Comparison of ENCODE assay signal across 39 cellular contexts in the genomic region with DNA sequence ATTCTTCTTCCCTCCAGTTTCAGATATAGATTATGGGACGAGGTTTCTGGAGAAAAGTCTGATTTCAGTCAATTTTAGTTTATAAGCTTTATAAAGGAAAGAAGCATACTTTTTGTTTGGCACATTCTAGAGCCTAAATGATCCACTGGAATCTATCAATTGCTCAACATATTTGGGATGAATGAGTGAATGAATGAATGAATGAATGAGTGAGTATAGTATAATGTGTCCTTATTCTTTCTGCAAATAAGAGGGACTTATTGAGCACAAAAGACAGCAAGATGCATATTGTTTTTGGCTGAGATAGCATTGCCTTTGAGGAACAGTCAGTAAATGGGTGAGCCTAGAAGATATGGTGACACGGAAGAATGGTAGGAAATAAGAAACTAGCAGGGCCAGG.
"Had no signal": no experiment of that assay in that cellular context is flagged by ENCODE, and none has a peak within 500 bp of the region (broad histone marks: within the 10 kb centered on the region; RNA-seq: fewer than 3 reads in every experiment).

No MANE protein-coding gene starts in this region.

- H3K36me3 Mint-ChIP-seq: activated naive CD4-positive, alpha-beta T cell treated with anti-CD3 and anti-CD28 coated beads, Interleukin-2, amount 10 ng/mL, durations not matched to agents 7 days and 5 days; activated naive CD4-positive, alpha-beta T cell treated with anti-CD3 and anti-CD28 coated beads, Interleukin-2, amount 50 U/mL, for 24 hours; activated naive CD4-positive, alpha-beta T cell treated with anti-CD3 and anti-CD28 coated beads, Interleukin-2, amount 50 U/mL, for 72 hours; activated naive CD8-positive, alpha-beta T cell; activated naive CD8-positive, alpha-beta T cell treated with anti-CD3 and anti-CD28 coated beads for 36 hours; activated naive CD8-positive, alpha-beta T cell treated with anti-CD3 and anti-CD28 coated beads, Interleukin-2, amount 10 ng/mL, durations not matched to agents 7 days and 5 days; brain had no signal

- H3K9me3 ChIP-seq: adrenal gland, ascending aorta, body of pancreas, breast epithelium had no signal

- H3K4me1 Mint-ChIP-seq: activated naive CD4-positive, alpha-beta T cell treated with anti-CD3 and anti-CD28 coated beads, Interleukin-2, amount 10 ng/mL, durations not matched to agents 7 days and 5 days; activated naive CD4-positive, alpha-beta T cell treated with anti-CD3 and anti-CD28 coated beads, Interleukin-2, amount 50 U/mL, for 24 hours; activated naive CD8-positive, alpha-beta T cell treated with anti-CD3 and anti-CD28 coated beads for 36 hours; activated naive CD8-positive, alpha-beta T cell treated with anti-CD3 and anti-CD28 coated beads, Interleukin-2, amount 10 ng/mL, durations not matched to agents 7 days and 5 days; activated naive CD8-positive, alpha-beta T cell treated with anti-CD3 and anti-CD28 coated beads, Interleukin-2, amount 50 U/mL, for 24 hours; activated T-helper 17 cell treated with anti-CD3 and anti-CD28 coated beads, Interleukin-2, amount 50 U/mL, for 72 hours; central memory CD8-positive, alpha-beta T cell had no signal

- H3K4me1 ChIP-seq: adrenal gland, ascending aorta, body of pancreas, breast epithelium had no signal

- H3K27ac ChIP-seq: adrenal gland, ascending aorta, body of pancreas, brain microvascular endothelial cell, breast epithelium, cardiac muscle cell had no signal

- H3K27me3 ChIP-seq: adrenal gland, ascending aorta, body of pancreas, brain microvascular endothelial cell, breast epithelium, cardiac muscle cell had no signal

- H3K27me3 Mint-ChIP-seq: activated naive CD4-positive, alpha-beta T cell treated with anti-CD3 and anti-CD28 coated beads, Interleukin-2, amount 10 ng/mL, durations not matched to agents 7 days and 5 days; activated naive CD4-positive, alpha-beta T cell treated with anti-CD3 and anti-CD28 coated beads, Interleukin-2, amount 50 U/mL, for 24 hours; activated naive CD8-positive, alpha-beta T cell treated with anti-CD3 and anti-CD28 coated beads for 36 hours; activated naive CD8-positive, alpha-beta T cell treated with anti-CD3 and anti-CD28 coated beads, Interleukin-2, amount 10 ng/mL, durations not matched to agents 7 days and 5 days; activated naive CD8-positive, alpha-beta T cell treated with anti-CD3 and anti-CD28 coated beads, Interleukin-2, amount 50 U/mL, for 24 hours; activated T-cell treated with anti-CD3 and anti-CD28 coated beads, Interleukin-2, amount 50 U/mL, for 24 hours; activated T-helper 17 cell treated with anti-CD3 and anti-CD28 coated beads, Interleukin-2, amount 50 U/mL, for 72 hours; central memory CD8-positive, alpha-beta T cell had no signal

- FAIRE-seq: astrocyte, bronchial epithelial cell had no signal

- H3K4me3 Mint-ChIP-seq: activated naive CD4-positive, alpha-beta T cell treated with anti-CD3 and anti-CD28 coated beads for 36 hours; activated naive CD4-positive, alpha-beta T cell treated with anti-CD3 and anti-CD28 coated beads, Interleukin-2, amount 10 ng/mL, durations not matched to agents 7 days and 5 days; activated naive CD4-positive, alpha-beta T cell treated with anti-CD3 and anti-CD28 coated beads, Interleukin-2, amount 50 U/mL, for 24 hours; activated naive CD8-positive, alpha-beta T cell; activated naive CD8-positive, alpha-beta T cell treated with anti-CD3 and anti-CD28 coated beads for 36 hours; activated naive CD8-positive, alpha-beta T cell treated with anti-CD3 and anti-CD28 coated beads, Interleukin-2, amount 10 ng/mL, durations not matched to agents 7 days and 5 days; activated naive CD8-positive, alpha-beta T cell treated with anti-CD3 and anti-CD28 coated beads, Interleukin-2, amount 50 U/mL, for 24 hours; activated T-cell treated with anti-CD3 and anti-CD28 coated beads, Interleukin-2, amount 50 U/mL, for 24 hours; activated T-cell treated with anti-CD3 and anti-CD28 coated beads, Interleukin-2, amount 50 U/mL, for 4 hours; activated T-cell treated with anti-CD3 and anti-CD28 coated beads, Interleukin-2, amount 50 U/mL, for 72 hours; activated T-helper 17 cell treated with anti-CD3 and anti-CD28 coated beads, Interleukin-2, amount 50 U/mL, for 72 hours; brain; central memory CD8-positive, alpha-beta T cell had no signal

- H3K4me3 ChIP-seq: adrenal gland, ascending aorta, body of pancreas, breast epithelium, cardiac muscle cell had no signal

- DNase-seq: activated effector memory CD4-positive, alpha-beta T cell treated with anti-CD3 and anti-CD28 coated beads, Interleukin-2, amount 50 U/mL, for 16 hours; activated effector memory CD4-positive, alpha-beta T cell treated with Interleukin-2 at 50 U/mL for 16 hours; activated gamma-delta T cell; activated gamma-delta T cell treated with Interleukin-2 at 50 U/mL for 16 hours; activated naive CD4-positive, alpha-beta T cell; activated naive CD4-positive, alpha-beta T cell treated with anti-CD3 and anti-CD28 coated beads for 36 hours; activated naive CD4-positive, alpha-beta T cell treated with anti-CD3 and anti-CD28 coated beads, Interleukin-2, amount 10 ng/mL, durations not matched to agents 7 days and 5 days; activated naive CD4-positive, alpha-beta T cell treated with anti-CD3 and anti-CD28 coated beads, Interleukin-2, amount 50 U/mL, for 16 hours; activated naive CD8-positive, alpha-beta T cell treated with anti-CD3 and anti-CD28 coated beads for 36 hours; activated naive CD8-positive, alpha-beta T cell treated with anti-CD3 and anti-CD28 coated beads, Interleukin-2, amount 10 ng/mL, durations not matched to agents 7 days and 5 days; activated naive CD8-positive, alpha-beta T cell treated with anti-CD3 and anti-CD28 coated beads, Interleukin-2, amount 50 U/mL, for 24 hours; activated T-cell treated with anti-CD3 and anti-CD28 coated beads for 4 hours; activated T-cell treated with anti-CD3 and anti-CD28 coated beads, Interleukin-2, amount 50 U/mL, for 1 hour; activated T-cell treated with anti-CD3 and anti-CD28 coated beads, Interleukin-2, amount 50 U/mL, for 24 hours; activated T-cell treated with anti-CD3 and anti-CD28 coated beads, Interleukin-2, amount 50 U/mL, for 4 hours; activated T-cell treated with anti-CD3 and anti-CD28 coated beads, Interleukin-2, amount 50 U/mL, for 48 hours; activated T-cell treated with anti-CD3 and anti-CD28 coated beads, Interleukin-2, amount 50 U/mL, for 72 hours; adrenal gland; amniotic stem cell; amygdala; anterior cingulate cortex; aorta; body of pancreas; brain microvascular endothelial cell; caudate nucleus; central memory CD4-positive, alpha-beta T cell; cerebellar nuclear complex had no signal

- H3K27ac Mint-ChIP-seq: activated naive CD4-positive, alpha-beta T cell treated with anti-CD3 and anti-CD28 coated beads for 36 hours; activated naive CD4-positive, alpha-beta T cell treated with anti-CD3 and anti-CD28 coated beads, Interleukin-2, amount 10 ng/mL, durations not matched to agents 7 days and 5 days; activated naive CD4-positive, alpha-beta T cell treated with anti-CD3 and anti-CD28 coated beads, Interleukin-2, amount 50 U/mL, for 24 hours; activated naive CD4-positive, alpha-beta T cell treated with anti-CD3 and anti-CD28 coated beads, Interleukin-2, amount 50 U/mL, for 72 hours; activated naive CD8-positive, alpha-beta T cell; activated naive CD8-positive, alpha-beta T cell treated with anti-CD3 and anti-CD28 coated beads for 36 hours; activated naive CD8-positive, alpha-beta T cell treated with anti-CD3 and anti-CD28 coated beads, Interleukin-2, amount 10 ng/mL, durations not matched to agents 7 days and 5 days; activated naive CD8-positive, alpha-beta T cell treated with anti-CD3 and anti-CD28 coated beads, Interleukin-2, amount 50 U/mL, for 24 hours; activated T-cell treated with anti-CD3 and anti-CD28 coated beads, Interleukin-2, amount 50 U/mL, for 24 hours; activated T-cell treated with anti-CD3 and anti-CD28 coated beads, Interleukin-2, amount 50 U/mL, for 72 hours; activated T-helper 17 cell treated with anti-CD3 and anti-CD28 coated beads, Interleukin-2, amount 50 U/mL, for 72 hours; activated T-helper 2 cell treated with anti-CD3 and anti-CD28 coated beads, Interferon-gamma antibody, Interleukin-2, Interleukin-4, amounts not matched to agents 10 μg/mL and 5 μg/mL and 100 μg/mL, durations not matched to agents 14 hours and 24 hours and 36 hours; brain had no signal

- H3K36me3 ChIP-seq: adrenal gland, ascending aorta, brain microvascular endothelial cell, breast epithelium, cardiac muscle cell had no signal

- H3K9me3 Mint-ChIP-seq: activated naive CD4-positive, alpha-beta T cell treated with anti-CD3 and anti-CD28 coated beads for 36 hours; activated naive CD8-positive, alpha-beta T cell treated with anti-CD3 and anti-CD28 coated beads for 36 hours; activated naive CD8-positive, alpha-beta T cell treated with anti-CD3 and anti-CD28 coated beads, Interleukin-2, amount 10 ng/mL, durations not matched to agents 7 days and 5 days; activated T-cell treated with anti-CD3 and anti-CD28 coated beads, Interleukin-2, amount 50 U/mL, for 24 hours; brain; central memory CD8-positive, alpha-beta T cell had no signal

- ATAC-seq: activated naive CD4-positive, alpha-beta T cell treated with anti-CD3 and anti-CD28 coated beads, Interleukin-2, amount 50 U/mL, for 72 hours; activated naive CD8-positive, alpha-beta T cell treated with anti-CD3 and anti-CD28 coated beads, Interleukin-2, amount 50 U/mL, for 24 hours; activated T-cell treated with anti-CD3 and anti-CD28 coated beads, Interleukin-2, amount 50 U/mL, for 4 hours; activated T-cell treated with anti-CD3 and anti-CD28 coated beads, Interleukin-2, amount 50 U/mL, for 72 hours; activated T-helper 17 cell treated with anti-CD3 and anti-CD28 coated beads, Interleukin-2, amount 50 U/mL, for 72 hours; body of pancreas had no signal
